ENCODE assay signal across 9 cellular contexts in genomic region chr1:21668232-21669032, GRCh38. TPM values are rescaled to one million over a fixed set of nuclear protein-coding genes. Genes with fewer than 3 reads are reported as not detected.
DNase-seq lines count a peak whose midpoint lies in the region; ATAC-seq and TF ChIP-seq lines count a peak whose summit lies in the region.
"Had no signal": no experiment of that assay in that cellular context is flagged by ENCODE, and none has a peak within 500 bp of the region (broad histone marks: within the 10 kb centered on the region; RNA-seq: fewer than 3 reads in every experiment).

No MANE protein-coding gene starts in this region.

- H3K4me3 ChIP-seq in ascending aorta (peak overlapping the region; percentile 55 to 58), thoracic aorta (peak overlapping the region; percentile 58)

- ATAC-seq in thoracic aorta (ENCODE audit: insufficient number of reproducible peaks, low FRiP score, low read depth), result no peak

- DNase-seq in activated effector memory CD4-positive, alpha-beta T cell treated with anti-CD3 and anti-CD28 coated beads, Interleukin-2, amount 50 U/mL, for 16 hours, result peak; percentile 57
- DNase-seq in activated effector memory CD4-positive, alpha-beta T cell treated with Interleukin-2 at 50 U/mL for 16 hours, result no peak
- DNase-seq in ascending aorta (ENCODE audit: low spot score in 2 of 2) (peak in 1 of 2 donors; percentile 41), thoracic aorta (ENCODE audit: low spot score) (no peak), NCI-H2081 treated with DMSO at 0.1 percent for 48 hours (lab: John Stamatoyannopoulos, UW) (no peak), hypothalamus (lab: John Stamatoyannopoulos, UW) (no peak)
- DNase-seq in stimulated activated CD4-positive, alpha-beta T cell treated with anti-CD3 and anti-CD28 coated beads, Interleukin-12 subunit alpha, Interleukin-12 subunit beta, amount 100 ng/mL, for 4 hours, result no peak
- DNase-seq: DND-41 had no signal

- no peaks in the 10 kb centered on the region for H3K9me3 ChIP-seq in ascending aorta
- H3K9me3 ChIP-seq in thoracic aorta, result no peaks in the 10 kb centered on the region

- H3K4me1 ChIP-seq in ascending aorta (peaks cover 11 to 34% of the 10 kb centered on the region in 2 donors), thoracic aorta (ENCODE audit: control insufficient read depth in 1 of 2, low read depth in 2 of 2) (peaks cover 20 to 35% of the 10 kb centered on the region in 2 donors)

- no peak overlapping the region for H3K27ac ChIP-seq in ascending aorta
- H3K27ac ChIP-seq in layer of hippocampus (ENCODE audit: low read depth, low read length), result peak overlapping the region; percentile 38
- no peak overlapping the region for H3K27ac ChIP-seq in thoracic aorta

- TF ChIP-seq CTCF in ascending aorta (IDR thresholded peaks at IDR 0.05) (no peak), thoracic aorta (IDR thresholded peaks at IDR 0.05) (no peak)

- H3K36me3 ChIP-seq in ascending aorta (no peaks in the 10 kb centered on the region), thoracic aorta (no peaks in the 10 kb centered on the region)

- H3K27me3 ChIP-seq in ascending aorta (peaks cover 13% of the 10 kb centered on the region), layer of hippocampus (ENCODE audit: control insufficient read depth, insufficient read depth, low read length) (peaks cover 7% of the 10 kb centered on the region), thoracic aorta (replicated peaks; ENCODE audit: insufficient read depth) (no peaks in the 10 kb centered on the region)

- intact Hi-C loops in ascending aorta (cut with DNase I), result no loop called here

RNA-seq across cellular contexts. Expression of gene RAP1GAP, which starts 0.7 kb away (rescaled TPM):
- total RNA-seq in ascending aorta (0.64 TPM), thoracic aorta (under 1 TPM; 0.27 to 0.92 TPM)
